8 cellular contexts compared by ENCODE assay signal in genomic region chr3:196632033-196632751, GRCh38. TPM values are rescaled to one million over a fixed set of nuclear protein-coding genes. Genes with fewer than 3 reads are reported as not detected.
DNase-seq lines count a peak whose midpoint lies in the region; ATAC-seq and TF ChIP-seq lines count a peak whose summit lies in the region.

No MANE protein-coding gene starts in this region.

- H3K27ac ChIP-seq in osteoblast (ENCODE audit: low read depth, low read length) (peak overlapping the region; percentile 64), thoracic aorta (peak overlapping the region; percentile 72 to 80)

- peak; percentile 10 for TF ChIP-seq CTCF in NB4 (IDR thresholded peaks at IDR 0.05; ENCODE audit: low read depth, low read length)
- TF ChIP-seq CTCF in glutamatergic neuron (IDR thresholded peaks at IDR 0.05; ENCODE audit: partially characterized antibody, unreplicated experiment): no peak
- peak; percentile 8 for TF ChIP-seq CTCF in osteoblast (IDR thresholded peaks at IDR 0.05; ENCODE audit: extremely low read depth, low read depth, low read length)
- peak; percentile 23 for TF ChIP-seq CTCF in thoracic aorta (IDR thresholded peaks at IDR 0.05)

- H3K9me3 Mint-ChIP-seq in glutamatergic neuron (ENCODE audit: unreplicated experiment): peaks cover 2% of the 10 kb centered on the region

- H2AFZ ChIP-seq in osteoblast (ENCODE audit: low read length): peak overlapping the region; percentile 97

- no peaks in the 10 kb centered on the region for H3K79me2 ChIP-seq in osteoblast (ENCODE audit: insufficient read depth, low read length)

- H3K36me3 ChIP-seq in osteoblast (ENCODE audit: insufficient read depth, low read length): no peaks in the 10 kb centered on the region
- no peaks in the 10 kb centered on the region for H3K36me3 ChIP-seq in thoracic aorta

- H3K4me3 ChIP-seq in GM08714 (ENCODE audit: low read length): peak overlapping the region; percentile 52; the same call in 1 of the 2 replicates
- H3K4me3 ChIP-seq in NB4 (ENCODE audit: low read depth, low read length): peak overlapping the region; percentile 61
- peak overlapping the region; percentile 88 for H3K4me3 ChIP-seq in osteoblast (ENCODE audit: insufficient read depth, low read length)
- H3K4me3 ChIP-seq in thoracic aorta: peak overlapping the region; percentile 99

- peaks cover 7% of the 10 kb centered on the region for H3K27me3 Mint-ChIP-seq in glutamatergic neuron (ENCODE audit: unreplicated experiment)

- peak overlapping the region; percentile 90 for H3K27ac Mint-ChIP-seq in glutamatergic neuron (ENCODE audit: unreplicated experiment)

- peak overlapping the region; percentile 94 for H3K4me2 ChIP-seq in osteoblast (ENCODE audit: insufficient read depth, low read length)

- H3K4me1 ChIP-seq in osteoblast (ENCODE audit: insufficient read depth, low read length): peaks cover 6% of the 10 kb centered on the region
- peaks cover 4 to 12% of the 10 kb centered on the region in 2 donors for H3K4me1 ChIP-seq in thoracic aorta (ENCODE audit: control insufficient read depth in 1 of 2, low read depth in 2 of 2)

- H3K36me3 Mint-ChIP-seq in glutamatergic neuron (ENCODE audit: unreplicated experiment): no peaks in the 10 kb centered on the region

- H3K4me1 Mint-ChIP-seq in glutamatergic neuron (ENCODE audit: low read depth, unreplicated experiment): peaks cover 7% of the 10 kb centered on the region

- H3K9me3 ChIP-seq in osteoblast (ENCODE audit: low read depth, low read length) (no peaks in the 10 kb centered on the region), thoracic aorta (no peaks in the 10 kb centered on the region)

- ATAC-seq in HG02571 (IDR thresholded peaks at IDR 0.05; ENCODE audit: unreplicated experiment): peak; percentile 71
- ATAC-seq in thoracic aorta (ENCODE audit: insufficient number of reproducible peaks, low FRiP score, low read depth): no peak

- DNase-seq in NB4 (ENCODE audit: low read depth) (peak; percentile 100), SK-N-DZ (ENCODE audit: low spot score) (peak; percentile 91), glutamatergic neuron (peak; percentile 89), osteoblast (ENCODE audit: insufficient read length, low spot score, missing footprints) (peak; percentile 98), thoracic aorta (ENCODE audit: low spot score) (no peak)
- peak; percentile 83 for DNase-seq in activated naive CD4-positive, alpha-beta T cell treated with anti-CD3 and anti-CD28 coated beads, Interleukin-2, amount 50 U/mL, for 16 hours

- peak overlapping the region; percentile 90 for H3K4me3 Mint-ChIP-seq in glutamatergic neuron (ENCODE audit: unreplicated experiment)

- peak; percentile 22 for TF ChIP-seq POLR2A in NB4 (IDR thresholded peaks at IDR 0.05; ENCODE audit: extremely low read depth, insufficient read length)

- no peaks in the 10 kb centered on the region for H4K20me1 ChIP-seq in osteoblast (ENCODE audit: insufficient read depth, low read length)

- H3K27me3 ChIP-seq in osteoblast (ENCODE audit: insufficient read depth, low read length) (peaks cover 4% of the 10 kb centered on the region), thoracic aorta (replicated peaks; ENCODE audit: insufficient read depth) (no peaks in the 10 kb centered on the region)

RNA-seq across cellular contexts. Expression of gene NRROS, which starts 7.3 kb away (rescaled TPM):
- polyA plus RNA-seq in SK-N-DZ (2014; cell fraction: cytosol; rRNA removed): 0.59 and 1.5 TPM in 2 replicates
- 0.28 and 1.2 TPM in 2 replicates for polyA plus RNA-seq in SK-N-DZ (2014; cell fraction: nucleus; rRNA removed)
- total RNA-seq in glutamatergic neuron (ENCODE audit: unreplicated experiment): 0.42 TPM
- total RNA-seq in osteoblast: 0.72 and 1.2 TPM in 2 replicates
- 10 to 100 TPM in 1 of 2 donors, 1 to 10 TPM in 1; 4.7 to 17.9 TPM for total RNA-seq in thoracic aorta
